In genomic region chr9:97744710-97745708, GRCh38 we compare ENCODE assay signal across 27 cellular contexts. TPM values are rescaled to one million over a fixed set of nuclear protein-coding genes. Genes with fewer than 3 reads are reported as not detected.
A peak's percentile ranks its signal among the peaks of the same experiment; 100 is the strongest.
DNase-seq lines count a peak whose midpoint lies in the region; ATAC-seq, FAIRE-seq and TF ChIP-seq lines count a peak whose summit lies in the region.
"Had no signal": no experiment of that assay in that cellular context is flagged by ENCODE, and none has a peak within 500 bp of the region (broad histone marks: within the 10 kb centered on the region; RNA-seq: fewer than 3 reads in every experiment).

No MANE protein-coding gene starts in this region.

- H2AFZ ChIP-seq in neural progenitor cell (replicated peaks), result no peak overlapping the region
- H2AFZ ChIP-seq: PC-9 had no signal

- H3K4me1 ChIP-seq in neural progenitor cell, result peaks cover 33% of the 10 kb centered on the region
- H3K4me1 ChIP-seq: BE2C had no signal

- H3K9ac ChIP-seq in neural progenitor cell, result no peak overlapping the region

- peaks cover 54% of the 10 kb centered on the region for H3K27me3 ChIP-seq in neural progenitor cell
- H3K27me3 ChIP-seq in dorsolateral prefrontal cortex, result peaks cover 0 to 38% (median 17%) of the 10 kb centered on the region in 45 donors
- H3K27me3 ChIP-seq: ascending aorta, SJSA1 had no signal

- TF ChIP-seq CTCF in NB4 (IDR thresholded peaks at IDR 0.05; ENCODE audit: low read depth, low read length) (no peak), neural progenitor cell (IDR thresholded peaks at IDR 0.05) (no peak), dorsolateral prefrontal cortex (IDR thresholded peaks at IDR 0.05 in 54 of 56, conservative IDR thresholded peaks at IDR 0.05 in 2 of 56; ENCODE audit: low read depth in 1 of 56, partially characterized antibody in 56 of 56) (no peak)

- TF ChIP-seq POLR2A in NB4 (IDR thresholded peaks at IDR 0.05; ENCODE audit: extremely low read depth, insufficient read length) (no peak), GM12892 (IDR thresholded peaks at IDR 0.05; ENCODE audit: low read depth, low read length) (no peak)

- no peaks in the 10 kb centered on the region for H3K36me3 Mint-ChIP-seq in neural progenitor cell
- peaks cover 6% of the 10 kb centered on the region for H3K36me3 Mint-ChIP-seq in stimulated activated effector memory CD8-positive, alpha-beta T cell treated with anti-CD3 and anti-CD28 coated beads, Interleukin-12 subunit alpha, Interleukin-12 subunit beta, amount 100 ng/mL, for 72 hours
- H3K36me3 Mint-ChIP-seq: activated CD4-positive, alpha-beta memory T cell treated with anti-CD3 and anti-CD28 coated beads for 36 hours had no signal

- no peak for FAIRE-seq in GM12892 (lab: Jason Lieb, UNC)
- FAIRE-seq: G401.6 had no signal

- H4K20me1 ChIP-seq in neural progenitor cell (ENCODE audit: low read depth), result peaks cover 18% of the 10 kb centered on the region

- H3K4me1 Mint-ChIP-seq in neural progenitor cell, result peaks cover 25% of the 10 kb centered on the region
- H3K4me1 Mint-ChIP-seq in stimulated activated effector memory CD8-positive, alpha-beta T cell treated with anti-CD3 and anti-CD28 coated beads, Interleukin-12 subunit alpha, Interleukin-12 subunit beta, amount 100 ng/mL, for 72 hours, result peaks cover 8% of the 10 kb centered on the region

- H3K79me2 ChIP-seq in neural progenitor cell (ENCODE audit: low read depth), result no peaks in the 10 kb centered on the region

- H3K4me3 ChIP-seq in NB4 (ENCODE audit: low read depth, low read length) (no peak overlapping the region), neural progenitor cell (no peak overlapping the region), dorsolateral prefrontal cortex (no peak overlapping the region)
- H3K4me3 ChIP-seq: ascending aorta, PC-9, psoas muscle, SJSA1, upper lobe of left lung had no signal

- H3K4me2 ChIP-seq in neural progenitor cell, result no peak overlapping the region
- H3K4me2 ChIP-seq: PC-9 had no signal

- ATAC-seq in stimulated activated effector memory CD8-positive, alpha-beta T cell treated with anti-CD3 and anti-CD28 coated beads, Interleukin-12 subunit alpha, Interleukin-12 subunit beta, amount 100 ng/mL, for 72 hours, result no peak
- ATAC-seq: psoas muscle had no signal

- DNase-seq in DMS53 (lab: John Stamatoyannopoulos, UW) (peak; percentile 3), DMS53 treated with DMSO at 0.1 percent for 48 hours (lab: John Stamatoyannopoulos, UW; ENCODE audit: unreplicated experiment) (no peak), NB4 (ENCODE audit: low read depth) (peak; percentile 6), ecto neural progenitor cell (ENCODE audit: low spot score) (peak; percentile 58), neural progenitor cell (ENCODE audit: low spot score) (peak; percentile 66), GM12892 (ENCODE audit: insufficient read length) (no peak), dorsolateral prefrontal cortex (no peak)
- no peak for DNase-seq in stimulated activated effector memory CD8-positive, alpha-beta T cell treated with anti-CD3 and anti-CD28 coated beads, Interleukin-12 subunit alpha, Interleukin-12 subunit beta, amount 100 ng/mL, for 72 hours (ENCODE audit: low spot score in 2 of 2)
- DNase-seq: 8988T; activated B cell treated with CpG ODN at 0.5 μM for 24 hours; activated CD4-positive, alpha-beta memory T cell treated with anti-CD3 and anti-CD28 coated beads for 36 hours; activated naive CD4-positive, alpha-beta T cell treated with anti-CD3 and anti-CD28 coated beads, Interleukin-2, amount 50 U/mL, for 16 hours; activated T-cell treated with anti-CD3 and anti-CD28 coated beads, Interleukin-2, amount 50 U/mL, for 24 hours; BE2C; COR-L47; glutamatergic neuron; KG1; NCI-H1930; NCI-H345; NCI-H82; PC-9; psoas muscle; stimulated activated CD4-positive, alpha-beta T cell treated with anti-CD3 and anti-CD28 coated beads, Interleukin-4, amount 100 ng/mL, for 4 hours; upper lobe of left lung had no signal

- intact Hi-C loops in dorsolateral prefrontal cortex (cut with DNase I), result no loop called here

- no peak overlapping the region for H3K27ac ChIP-seq in neural progenitor cell
- H3K27ac ChIP-seq in dorsolateral prefrontal cortex, result no peak overlapping the region
- H3K27ac ChIP-seq: ascending aorta, PC-9, psoas muscle, SJSA1, upper lobe of left lung had no signal

- peaks cover 32% of the 10 kb centered on the region for H3F3A ChIP-seq in neural progenitor cell (ENCODE audit: low read depth)

- no peaks in the 10 kb centered on the region for H3K9me3 ChIP-seq in neural progenitor cell (ENCODE audit: low read depth)
- H3K9me3 ChIP-seq: BE2C, psoas muscle had no signal

- no peaks in the 10 kb centered on the region for H3K36me3 ChIP-seq in neural progenitor cell
- H3K36me3 ChIP-seq: ascending aorta, BE2C, SJSA1, upper lobe of left lung had no signal

- H3K27ac Mint-ChIP-seq in neural progenitor cell, result no peak overlapping the region
- no peak overlapping the region for H3K27ac Mint-ChIP-seq in stimulated activated effector memory CD8-positive, alpha-beta T cell treated with anti-CD3 and anti-CD28 coated beads, Interleukin-12 subunit alpha, Interleukin-12 subunit beta, amount 100 ng/mL, for 72 hours
- H3K27ac Mint-ChIP-seq: activated B cell treated with CpG ODN at 0.5 μM for 24 hours; activated CD4-positive, alpha-beta memory T cell treated with anti-CD3 and anti-CD28 coated beads for 36 hours; activated T-cell treated with anti-CD3 and anti-CD28 coated beads, Interleukin-2, amount 50 U/mL, for 24 hours had no signal

- no peak overlapping the region for H3K4me3 Mint-ChIP-seq in neural progenitor cell
- no peak overlapping the region for H3K4me3 Mint-ChIP-seq in stimulated activated effector memory CD8-positive, alpha-beta T cell treated with anti-CD3 and anti-CD28 coated beads, Interleukin-12 subunit alpha, Interleukin-12 subunit beta, amount 100 ng/mL, for 72 hours
- H3K4me3 Mint-ChIP-seq: activated B cell treated with CpG ODN at 0.5 μM for 24 hours; activated CD4-positive, alpha-beta memory T cell treated with anti-CD3 and anti-CD28 coated beads for 36 hours; activated T-cell treated with anti-CD3 and anti-CD28 coated beads, Interleukin-2, amount 50 U/mL, for 24 hours had no signal

- peaks cover 24% of the 10 kb centered on the region for H3K27me3 Mint-ChIP-seq in neural progenitor cell (ENCODE audit: insufficient read depth, low read depth)

- H3K9me3 Mint-ChIP-seq in neural progenitor cell, result peaks cover 6% of the 10 kb centered on the region
- peaks cover 5% of the 10 kb centered on the region for H3K9me3 Mint-ChIP-seq in stimulated activated effector memory CD8-positive, alpha-beta T cell treated with anti-CD3 and anti-CD28 coated beads, Interleukin-12 subunit alpha, Interleukin-12 subunit beta, amount 100 ng/mL, for 72 hours
- H3K9me3 Mint-ChIP-seq: activated T-cell treated with anti-CD3 and anti-CD28 coated beads, Interleukin-2, amount 50 U/mL, for 24 hours had no signal

RNA-seq across cellular contexts. Expression of gene XPA, which starts 47.9 kb away (rescaled TPM):
- total RNA-seq in neural progenitor cell (ENCODE audit: low replicate concordance) (6.4 and 9.2 TPM in 2 replicates), dorsolateral prefrontal cortex (10 to 100 TPM; 12.5 to 32.8 (median 21.9) TPM)
- polyA plus RNA-seq in GM12892 (2012; ENCODE audit: missing spikeins), result 11.5 TPM

Comparison
In these comparisons a context has a peak if more than half of its experiments do, and no peak if none do; other contexts are left out.
1. DNase-seq: peak in DMS53 (single experiment), NB4 (single experiment), ecto neural progenitor cell (single experiment) and neural progenitor cell (single experiment); none in DMS53 treated with DMSO at 0.1 percent for 48 hours (single experiment), GM12892 (single experiment), stimulated activated effector memory CD8-positive, alpha-beta T cell treated with anti-CD3 and anti-CD28 coated beads, Interleukin-12 subunit alpha, Interleukin-12 subunit beta, amount 100 ng/mL, for 72 hours (0 of 2) and dorsolateral prefrontal cortex (0 of 10).